1 cellular context compared by ENCODE assay signal in the genomic region with DNA sequence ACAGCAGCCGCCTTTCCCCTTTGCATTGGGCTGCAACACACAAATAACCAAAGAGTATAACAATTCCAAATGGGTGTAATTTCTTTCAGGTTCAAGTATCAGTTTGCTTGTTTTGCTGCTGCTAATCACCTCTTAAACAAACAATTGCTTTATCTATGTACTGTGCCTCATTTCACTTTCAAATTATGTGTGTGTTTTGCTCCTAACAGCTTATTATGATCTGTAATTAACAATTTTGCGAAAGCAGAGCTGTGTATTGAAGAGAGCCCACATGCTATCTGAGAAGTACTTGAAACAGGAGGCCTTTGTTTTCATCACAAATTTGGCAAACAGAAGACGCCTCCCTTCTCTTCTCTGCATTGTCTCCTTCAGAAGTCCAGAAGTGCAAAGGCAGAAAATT.
TF ChIP-seq lines count a peak whose summit lies in the region.

No MANE protein-coding gene starts in this region.

TF ChIP-seq in H1, 55 proteins besides CTCF, POLR2A, EP300 and RAD21:
- TF ChIP-seq EGR1 (IDR thresholded peaks at IDR 0.05; ENCODE audit: borderline replicate concordance, low read depth, low read length), result no peak
- TF ChIP-seq HDAC6 (IDR thresholded peaks at IDR 0.05; ENCODE audit: low read depth, low read length), result no peak
- TF ChIP-seq YY1 (IDR thresholded peaks at IDR 0.05; ENCODE audit: low read depth, low read length), result no peak
- TF ChIP-seq, protein P1, sequence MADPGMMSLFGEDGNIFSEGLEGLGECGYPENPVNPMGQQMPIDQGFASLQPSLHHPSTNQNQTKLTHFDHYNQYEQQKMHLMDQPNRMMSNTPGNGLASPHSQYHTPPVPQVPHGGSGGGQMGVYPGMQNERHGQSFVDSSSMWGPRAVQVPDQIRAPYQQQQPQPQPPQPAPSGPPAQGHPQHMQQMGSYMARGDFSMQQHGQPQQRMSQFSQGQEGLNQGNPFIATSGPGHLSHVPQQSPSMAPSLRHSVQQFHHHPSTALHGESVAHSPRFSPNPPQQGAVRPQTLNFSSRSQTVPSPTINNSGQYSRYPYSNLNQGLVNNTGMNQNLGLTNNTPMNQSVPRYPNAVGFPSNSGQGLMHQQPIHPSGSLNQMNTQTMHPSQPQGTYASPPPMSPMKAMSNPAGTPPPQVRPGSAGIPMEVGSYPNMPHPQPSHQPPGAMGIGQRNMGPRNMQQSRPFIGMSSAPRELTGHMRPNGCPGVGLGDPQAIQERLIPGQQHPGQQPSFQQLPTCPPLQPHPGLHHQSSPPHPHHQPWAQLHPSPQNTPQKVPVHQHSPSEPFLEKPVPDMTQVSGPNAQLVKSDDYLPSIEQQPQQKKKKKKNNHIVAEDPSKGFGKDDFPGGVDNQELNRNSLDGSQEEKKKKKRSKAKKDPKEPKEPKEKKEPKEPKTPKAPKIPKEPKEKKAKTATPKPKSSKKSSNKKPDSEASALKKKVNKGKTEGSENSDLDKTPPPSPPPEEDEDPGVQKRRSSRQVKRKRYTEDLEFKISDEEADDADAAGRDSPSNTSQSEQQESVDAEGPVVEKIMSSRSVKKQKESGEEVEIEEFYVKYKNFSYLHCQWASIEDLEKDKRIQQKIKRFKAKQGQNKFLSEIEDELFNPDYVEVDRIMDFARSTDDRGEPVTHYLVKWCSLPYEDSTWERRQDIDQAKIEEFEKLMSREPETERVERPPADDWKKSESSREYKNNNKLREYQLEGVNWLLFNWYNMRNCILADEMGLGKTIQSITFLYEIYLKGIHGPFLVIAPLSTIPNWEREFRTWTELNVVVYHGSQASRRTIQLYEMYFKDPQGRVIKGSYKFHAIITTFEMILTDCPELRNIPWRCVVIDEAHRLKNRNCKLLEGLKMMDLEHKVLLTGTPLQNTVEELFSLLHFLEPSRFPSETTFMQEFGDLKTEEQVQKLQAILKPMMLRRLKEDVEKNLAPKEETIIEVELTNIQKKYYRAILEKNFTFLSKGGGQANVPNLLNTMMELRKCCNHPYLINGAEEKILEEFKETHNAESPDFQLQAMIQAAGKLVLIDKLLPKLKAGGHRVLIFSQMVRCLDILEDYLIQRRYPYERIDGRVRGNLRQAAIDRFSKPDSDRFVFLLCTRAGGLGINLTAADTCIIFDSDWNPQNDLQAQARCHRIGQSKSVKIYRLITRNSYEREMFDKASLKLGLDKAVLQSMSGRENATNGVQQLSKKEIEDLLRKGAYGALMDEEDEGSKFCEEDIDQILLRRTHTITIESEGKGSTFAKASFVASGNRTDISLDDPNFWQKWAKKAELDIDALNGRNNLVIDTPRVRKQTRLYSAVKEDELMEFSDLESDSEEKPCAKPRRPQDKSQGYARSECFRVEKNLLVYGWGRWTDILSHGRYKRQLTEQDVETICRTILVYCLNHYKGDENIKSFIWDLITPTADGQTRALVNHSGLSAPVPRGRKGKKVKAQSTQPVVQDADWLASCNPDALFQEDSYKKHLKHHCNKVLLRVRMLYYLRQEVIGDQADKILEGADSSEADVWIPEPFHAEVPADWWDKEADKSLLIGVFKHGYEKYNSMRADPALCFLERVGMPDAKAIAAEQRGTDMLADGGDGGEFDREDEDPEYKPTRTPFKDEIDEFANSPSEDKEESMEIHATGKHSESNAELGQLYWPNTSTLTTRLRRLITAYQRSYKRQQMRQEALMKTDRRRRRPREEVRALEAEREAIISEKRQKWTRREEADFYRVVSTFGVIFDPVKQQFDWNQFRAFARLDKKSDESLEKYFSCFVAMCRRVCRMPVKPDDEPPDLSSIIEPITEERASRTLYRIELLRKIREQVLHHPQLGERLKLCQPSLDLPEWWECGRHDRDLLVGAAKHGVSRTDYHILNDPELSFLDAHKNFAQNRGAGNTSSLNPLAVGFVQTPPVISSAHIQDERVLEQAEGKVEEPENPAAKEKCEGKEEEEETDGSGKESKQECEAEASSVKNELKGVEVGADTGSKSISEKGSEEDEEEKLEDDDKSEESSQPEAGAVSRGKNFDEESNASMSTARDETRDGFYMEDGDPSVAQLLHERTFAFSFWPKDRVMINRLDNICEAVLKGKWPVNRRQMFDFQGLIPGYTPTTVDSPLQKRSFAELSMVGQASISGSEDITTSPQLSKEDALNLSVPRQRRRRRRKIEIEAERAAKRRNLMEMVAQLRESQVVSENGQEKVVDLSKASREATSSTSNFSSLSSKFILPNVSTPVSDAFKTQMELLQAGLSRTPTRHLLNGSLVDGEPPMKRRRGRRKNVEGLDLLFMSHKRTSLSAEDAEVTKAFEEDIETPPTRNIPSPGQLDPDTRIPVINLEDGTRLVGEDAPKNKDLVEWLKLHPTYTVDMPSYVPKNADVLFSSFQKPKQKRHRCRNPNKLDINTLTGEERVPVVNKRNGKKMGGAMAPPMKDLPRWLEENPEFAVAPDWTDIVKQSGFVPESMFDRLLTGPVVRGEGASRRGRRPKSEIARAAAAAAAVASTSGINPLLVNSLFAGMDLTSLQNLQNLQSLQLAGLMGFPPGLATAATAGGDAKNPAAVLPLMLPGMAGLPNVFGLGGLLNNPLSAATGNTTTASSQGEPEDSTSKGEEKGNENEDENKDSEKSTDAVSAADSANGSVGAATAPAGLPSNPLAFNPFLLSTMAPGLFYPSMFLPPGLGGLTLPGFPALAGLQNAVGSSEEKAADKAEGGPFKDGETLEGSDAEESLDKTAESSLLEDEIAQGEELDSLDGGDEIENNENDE (IDR thresholded peaks at IDR 0.05; ENCODE audit: insufficient replicate concordance, low read length), result no peak
- TF ChIP-seq TAF1 (IDR thresholded peaks at IDR 0.05; ENCODE audit: low read depth, low read length), result no peak
